ENCODE assay signal across 28 cellular contexts in genomic region chr3:183680061-183680460, GRCh38.
"Had no signal": no experiment of that assay in that cellular context is flagged by ENCODE, and none has a peak within 500 bp of the region (broad histone marks: within the 10 kb centered on the region; RNA-seq: fewer than 3 reads in every experiment).

No MANE protein-coding gene starts in this region.

- H3K9me3 Mint-ChIP-seq: mesothelial cell of epicardium, nephron, neural progenitor cell had no signal

- H3K27me3 ChIP-seq: esophagus muscularis mucosa, foreskin keratinocyte, gastroesophageal sphincter, heart left ventricle, hepatocyte, neural progenitor cell, stomach, thyroid gland had no signal

- H3K9me3 ChIP-seq: esophagus muscularis mucosa, gastroesophageal sphincter, heart left ventricle, stomach, thyroid gland had no signal

- H3K4me3 Mint-ChIP-seq: mesothelial cell of epicardium; naive thymus-derived CD4-positive, alpha-beta T cell; nephron; neural progenitor cell had no signal

- H3K27me3 Mint-ChIP-seq: naive thymus-derived CD4-positive, alpha-beta T cell; progenitor cell of endocrine pancreas had no signal

- H3K27ac Mint-ChIP-seq: mesothelial cell of epicardium, nephron, neural progenitor cell, progenitor cell of endocrine pancreas had no signal

- H3K4me1 Mint-ChIP-seq: mesothelial cell of epicardium, nephron, neural progenitor cell had no signal

- DNase-seq: dermis blood vessel endothelial cell; effector memory CD4-positive, alpha-beta T cell; foreskin keratinocyte; heart left ventricle; kidney; mesenchymal stem cell; naive thymus-derived CD4-positive, alpha-beta T cell; stimulated activated CD4-positive, alpha-beta T cell treated with anti-CD3 and anti-CD28 coated beads, Interleukin-12 subunit alpha, Interleukin-12 subunit beta, amount 100 ng/mL, for 4 hours; stimulated activated CD4-positive, alpha-beta T cell treated with anti-CD3 and anti-CD28 coated beads, Interleukin-1b, Interleukin-23, amount 100 ng/mL, for 48 hours; stimulated activated CD4-positive, alpha-beta T cell treated with anti-CD3 and anti-CD28 coated beads, Interleukin-4, amount 100 ng/mL, for 1 hour; stimulated activated CD8-positive, alpha-beta memory T cell treated with anti-CD3 and anti-CD28 coated beads, Interleukin-4, amount 100 ng/mL, for 48 hours; stimulated activated naive CD4-positive, alpha-beta T cell treated with Interleukin-2 at 50 U/mL for 16 hours; stomach; thyroid gland; trophoblast cell had no signal

- H3K4me1 ChIP-seq: esophagus muscularis mucosa, foreskin keratinocyte, gastroesophageal sphincter, parathyroid adenoma, thyroid gland had no signal

- H3K4me3 ChIP-seq: coronary artery, esophagus muscularis mucosa, gastroesophageal sphincter, heart left ventricle, hepatocyte, neural progenitor cell, smooth muscle cell, stomach, thyroid gland had no signal

- H3K9ac ChIP-seq: neural progenitor cell, parathyroid adenoma had no signal

- ATAC-seq: foreskin keratinocyte; gastroesophageal sphincter; left lobe of liver; naive thymus-derived CD4-positive, alpha-beta T cell; sciatic nerve had no signal

- H2AFZ ChIP-seq: hepatocyte, neural progenitor cell, parathyroid adenoma had no signal

- H3K27ac ChIP-seq: coronary artery, esophagus muscularis mucosa, foreskin keratinocyte, gastroesophageal sphincter, heart left ventricle, hepatocyte, neural progenitor cell, parathyroid adenoma, stomach, thyroid gland had no signal

- H3K4me2 ChIP-seq: hepatocyte, neural progenitor cell, smooth muscle cell had no signal

- FAIRE-seq: endothelial cell of umbilical vein, kidney had no signal

- H3K79me2 ChIP-seq: hepatocyte, parathyroid adenoma had no signal
